In genomic region chr1:154840557-154841176, GRCh38 we compare ENCODE assay signal across 14 cellular contexts. TPM values are rescaled to one million over a fixed set of nuclear protein-coding genes. Genes with fewer than 3 reads are reported as not detected.
A peak's percentile ranks its signal among the peaks of the same experiment; 100 is the strongest.
DNase-seq lines count a peak whose midpoint lies in the region; TF ChIP-seq lines count a peak whose summit lies in the region.
"Had no signal": no experiment of that assay in that cellular context is flagged by ENCODE, and none has a peak within 500 bp of the region (broad histone marks: within the 10 kb centered on the region; RNA-seq: fewer than 3 reads in every experiment).

No MANE protein-coding gene starts in this region.

- peak overlapping the region; percentile 54 for H4K8ac ChIP-seq in trophoblast cell (ENCODE audit: low read depth, low read length)

- H2AFZ ChIP-seq in trophoblast cell (ENCODE audit: insufficient read depth, low read length, poor library complexity): peak overlapping the region; percentile 10

- no peak overlapping the region for H4K12ac ChIP-seq in trophoblast cell (ENCODE audit: low read depth, low read length)

- H3K79me2 ChIP-seq in trophoblast cell (ENCODE audit: control insufficient read depth, insufficient read depth, low read length, poor library complexity): no peaks in the 10 kb centered on the region

- H3K9me3 ChIP-seq in trophoblast cell (ENCODE audit: insufficient read depth, low read depth, low read length): peaks cover 2% of the 10 kb centered on the region

- H3K27ac ChIP-seq in trophoblast cell (ENCODE audit: low read depth, low read length): peak overlapping the region; percentile 50
- H3K27ac ChIP-seq: brain microvascular endothelial cell had no signal

- no peak overlapping the region for H3K9ac ChIP-seq in trophoblast cell (ENCODE audit: low read length)

- H3K14ac ChIP-seq in trophoblast cell (ENCODE audit: low read length): no peak overlapping the region

- no peak overlapping the region for H3K4me3 ChIP-seq in fibroblast of villous mesenchyme (ENCODE audit: low read depth, low read length)
- no peak overlapping the region for H3K4me3 ChIP-seq in trophoblast cell (ENCODE audit: low read depth, low read length)

- DNase-seq in ELR (ENCODE audit: low read depth) (peak; percentile 25), fibroblast of villous mesenchyme (ENCODE audit: low read depth) (peak; percentile 18), trophoblast cell (no peak), NCI-H1694 treated with DMSO at 0.1 percent for 48 hours (lab: John Stamatoyannopoulos, UW) (no peak), globus pallidus (ENCODE audit: low spot score) (no peak), NAMALWA (ENCODE audit: low spot score) (no peak)
- DNase-seq in stimulated activated CD4-positive, alpha-beta T cell treated with anti-CD3 and anti-CD28 coated beads, Interleukin-1b, Interleukin-23, amount 100 ng/mL, for 48 hours: no peak
- DNase-seq: activated T-cell treated with anti-CD3 and anti-CD28 coated beads, Interleukin-2, amount 50 U/mL, for 1 hour; brain microvascular endothelial cell; CD4-positive, CD25-positive, alpha-beta regulatory T cell; MV-4-11; naive B cell; NCI-H524 had no signal

- peaks cover 5 to 19% of the 10 kb centered on the region in 2 experiments for H3K4me1 ChIP-seq in trophoblast cell (ENCODE audit: control insufficient read depth in 1 of 2, insufficient read depth in 2 of 2, low read length in 2 of 2)

- H3K23ac ChIP-seq in trophoblast cell (ENCODE audit: low read length): no peak overlapping the region

- H3K18ac ChIP-seq in trophoblast cell (ENCODE audit: low read length): no peak overlapping the region

- no peak for TF ChIP-seq CTCF in fibroblast of villous mesenchyme (IDR thresholded peaks at IDR 0.05; ENCODE audit: insufficient read depth, low read depth, low read length)

- no peak overlapping the region for H2BK12ac ChIP-seq in trophoblast cell (ENCODE audit: low read length)

- H3K4me2 ChIP-seq in trophoblast cell (ENCODE audit: low read length): no peak overlapping the region

- no peak overlapping the region for H2AK5ac ChIP-seq in trophoblast cell (ENCODE audit: low read length)

- no peak overlapping the region for H2BK5ac ChIP-seq in trophoblast cell (ENCODE audit: low read depth, low read length, poor library complexity)

- no peak overlapping the region for H2BK120ac ChIP-seq in trophoblast cell (ENCODE audit: insufficient read depth, low read length, poor library complexity)

- no peaks in the 10 kb centered on the region for H3K27me3 ChIP-seq in trophoblast cell (ENCODE audit: insufficient read depth, low read length)
- H3K27me3 ChIP-seq: brain microvascular endothelial cell had no signal

- WGBS in trophoblast cell (ENCODE audit: extremely low coverage, insufficient coverage, insufficient read length): no CpG with 5 or more reads among the region's 12 CpGs

- H4K91ac ChIP-seq in trophoblast cell (ENCODE audit: low read depth, low read length): peak overlapping the region; percentile 39

- peaks cover 3% of the 10 kb centered on the region for H3K79me1 ChIP-seq in trophoblast cell (ENCODE audit: low read length)

- H3K4ac ChIP-seq in trophoblast cell (ENCODE audit: low read depth, low read length): no peak overlapping the region

- no peaks in the 10 kb centered on the region for H3K36me3 ChIP-seq in trophoblast cell (ENCODE audit: control insufficient read depth in 1 of 2, insufficient read depth in 2 of 2, low read length in 2 of 2)
- H3K36me3 ChIP-seq: brain microvascular endothelial cell had no signal

TF ChIP-seq in PFSK-1, 5 proteins besides CTCF, POLR2A, EP300 and RAD21:
- TF ChIP-seq TAF1 (IDR thresholded peaks at IDR 0.05; ENCODE audit: borderline replicate concordance, insufficient read depth, low read length) (no peak), POLR2AphosphoS5 (IDR thresholded peaks at IDR 0.05; ENCODE audit: low read depth, low read length) (peak; percentile 50; the same call in 1 of the 2 replicates), SIN3A (IDR thresholded peaks at IDR 0.05; ENCODE audit: borderline replicate concordance, insufficient read depth, low read length) (no peak)

RNA-seq across cellular contexts. Expression of gene KCNN3, which starts 29.4 kb away (rescaled TPM):
- 0.92 TPM for polyA plus RNA-seq in PFSK-1 (2012; ENCODE audit: insufficient read length, low read depth)
- total RNA-seq in fibroblast of villous mesenchyme: not detected in 2 replicates
- polyA plus RNA-seq in trophoblast cell (2013): 0.06 and 0.08 TPM in 2 replicates
- polyA plus RNA-seq: CD4-positive, CD25-positive, alpha-beta regulatory T cell had no signal

Comparison
In these comparisons a context has a peak if more than half of its experiments do, and no peak if none do; other contexts are left out.
1. DNase-seq: peak in ELR (single experiment) and fibroblast of villous mesenchyme (single experiment); none in trophoblast cell (0 of 2), stimulated activated CD4-positive, alpha-beta T cell treated with anti-CD3 and anti-CD28 coated beads, Interleukin-1b, Interleukin-23, amount 100 ng/mL, for 48 hours (single experiment), NCI-H1694 treated with DMSO at 0.1 percent for 48 hours (single experiment), globus pallidus (single experiment) and NAMALWA (single experiment).